In genomic region chr6:36863670-36864540, GRCh38 we compare ENCODE assay signal across 1 cellular context.
A peak's percentile ranks its signal among the peaks of the same experiment; 100 is the strongest.
TF ChIP-seq lines count a peak whose summit lies in the region.

No MANE protein-coding gene starts in this region.

TF ChIP-seq in K562, 482 proteins besides CTCF, POLR2A, EP300 and RAD21 (continues in another document):
- TF ChIP-seq CEBPB (tag; IDR thresholded peaks at IDR 0.05) (0 out of 2 replicates have a peak, but pooled peaks have one; percentile 18), HMG20A (CRISPR knock-in tag; conservative IDR thresholded peaks at IDR 0.05) (no peak), HOMEZ (CRISPR knock-in tag; IDR thresholded peaks at IDR 0.05) (no peak), HNRNPK (IDR thresholded peaks at IDR 0.05; ENCODE audit: low read depth, low read length, poor library complexity, severe bottlenecking) (no peak), NFRKB (IDR thresholded peaks at IDR 0.05; ENCODE audit: low read depth) (no peak), KDM1A (IDR thresholded peaks at IDR 0.05) (no peak), ZNF197 (CRISPR knock-in tag; IDR thresholded peaks at IDR 0.05; ENCODE audit: low read depth) (no peak), RCOR1 (IDR thresholded peaks at IDR 0.05; ENCODE audit: borderline replicate concordance in 1 of 2, low read depth in 2 of 2, low read length in 2 of 2) (no peak), ARID3B (CRISPR knock-in tag; IDR thresholded peaks at IDR 0.05; ENCODE audit: borderline replicate concordance) (no peak), ZNF232 (CRISPR knock-in tag; IDR thresholded peaks at IDR 0.05) (no peak), PHTF2 (CRISPR knock-in tag; IDR thresholded peaks at IDR 0.05) (no peak), RBM15 (IDR thresholded peaks at IDR 0.05; ENCODE audit: insufficient read depth, low read length) (no peak), FOXM1 (IDR thresholded peaks at IDR 0.05; ENCODE audit: low read depth) (no peak), FOXM1 (CRISPR knock-in tag; IDR thresholded peaks at IDR 0.05; ENCODE audit: low read depth) (no peak), MAZ (CRISPR knock-in tag; conservative IDR thresholded peaks at IDR 0.05 in 1 of 2, IDR thresholded peaks at IDR 0.05 in 1 of 2) (no peak), ARID2 (IDR thresholded peaks at IDR 0.05) (no peak), BDP1 (IDR thresholded peaks at IDR 0.05; ENCODE audit: insufficient read depth, insufficient read length) (no peak), BRCA1 (IDR thresholded peaks at IDR 0.05) (no peak), BRCA1 (CRISPR knock-in tag; IDR thresholded peaks at IDR 0.05) (no peak), SIX5 (IDR thresholded peaks at IDR 0.05; ENCODE audit: borderline replicate concordance in 1 of 2, insufficient read depth in 1 of 2, low read depth in 1 of 2, low read length in 2 of 2) (no peak), RBM34 (IDR thresholded peaks at IDR 0.05; ENCODE audit: borderline replicate concordance, insufficient read depth, low read length) (no peak), MBD2 (IDR thresholded peaks at IDR 0.05; ENCODE audit: borderline replicate concordance, low read depth) (no peak), HDAC8 (tag; IDR thresholded peaks at IDR 0.05) (no peak), SP1 (CRISPR knock-in tag; IDR thresholded peaks at IDR 0.05) (no peak), SMARCA5 (IDR thresholded peaks at IDR 0.05) (no peak), CBFA2T3 (IDR thresholded peaks at IDR 0.05) (peak; percentile 50), HEY1 (CRISPR knock-in tag; IDR thresholded peaks at IDR 0.05; ENCODE audit: borderline replicate concordance) (no peak), ELF2 (CRISPR knock-in tag; IDR thresholded peaks at IDR 0.05) (no peak), ZNF512 (tag; IDR thresholded peaks at IDR 0.05) (no peak), ZBTB43 (CRISPR knock-in tag; IDR thresholded peaks at IDR 0.05) (no peak), ATF7 (IDR thresholded peaks at IDR 0.05) (no peak), XRCC3 (IDR thresholded peaks at IDR 0.05) (no peak), FOXJ2 (tag; IDR thresholded peaks at IDR 0.05) (no peak), XRCC4 (IDR thresholded peaks at IDR 0.05; ENCODE audit: extremely low read depth, insufficient read depth, insufficient read length) (no peak), TAF15 (IDR thresholded peaks at IDR 0.05; ENCODE audit: low read depth, low read length) (no peak), ZNF766 (CRISPR knock-in tag; conservative IDR thresholded peaks at IDR 0.05) (0 out of 2 replicates have a peak, but pooled peaks have one; percentile 40), PHF8 (IDR thresholded peaks at IDR 0.05; ENCODE audit: borderline replicate concordance, low read length) (no peak), ZNF740 (CRISPR knock-in tag; IDR thresholded peaks at IDR 0.05) (peak; percentile 51; the same call in 1 of the 2 replicates), ZNF740 (tag; IDR thresholded peaks at IDR 0.05) (no peak), POLR3A (IDR thresholded peaks at IDR 0.05; ENCODE audit: borderline replicate concordance, extremely low read depth, insufficient read depth, insufficient read length) (no peak)
- TF ChIP-seq, protein P1, sequence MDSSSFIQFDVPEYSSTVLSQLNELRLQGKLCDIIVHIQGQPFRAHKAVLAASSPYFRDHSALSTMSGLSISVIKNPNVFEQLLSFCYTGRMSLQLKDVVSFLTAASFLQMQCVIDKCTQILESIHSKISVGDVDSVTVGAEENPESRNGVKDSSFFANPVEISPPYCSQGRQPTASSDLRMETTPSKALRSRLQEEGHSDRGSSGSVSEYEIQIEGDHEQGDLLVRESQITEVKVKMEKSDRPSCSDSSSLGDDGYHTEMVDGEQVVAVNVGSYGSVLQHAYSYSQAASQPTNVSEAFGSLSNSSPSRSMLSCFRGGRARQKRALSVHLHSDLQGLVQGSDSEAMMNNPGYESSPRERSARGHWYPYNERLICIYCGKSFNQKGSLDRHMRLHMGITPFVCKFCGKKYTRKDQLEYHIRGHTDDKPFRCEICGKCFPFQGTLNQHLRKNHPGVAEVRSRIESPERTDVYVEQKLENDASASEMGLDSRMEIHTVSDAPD (CRISPR knock-in tag; IDR thresholded peaks at IDR 0.05), result 0 out of 2 replicates have a peak, but pooled peaks have one; percentile 5
- TF ChIP-seq, protein P2, sequence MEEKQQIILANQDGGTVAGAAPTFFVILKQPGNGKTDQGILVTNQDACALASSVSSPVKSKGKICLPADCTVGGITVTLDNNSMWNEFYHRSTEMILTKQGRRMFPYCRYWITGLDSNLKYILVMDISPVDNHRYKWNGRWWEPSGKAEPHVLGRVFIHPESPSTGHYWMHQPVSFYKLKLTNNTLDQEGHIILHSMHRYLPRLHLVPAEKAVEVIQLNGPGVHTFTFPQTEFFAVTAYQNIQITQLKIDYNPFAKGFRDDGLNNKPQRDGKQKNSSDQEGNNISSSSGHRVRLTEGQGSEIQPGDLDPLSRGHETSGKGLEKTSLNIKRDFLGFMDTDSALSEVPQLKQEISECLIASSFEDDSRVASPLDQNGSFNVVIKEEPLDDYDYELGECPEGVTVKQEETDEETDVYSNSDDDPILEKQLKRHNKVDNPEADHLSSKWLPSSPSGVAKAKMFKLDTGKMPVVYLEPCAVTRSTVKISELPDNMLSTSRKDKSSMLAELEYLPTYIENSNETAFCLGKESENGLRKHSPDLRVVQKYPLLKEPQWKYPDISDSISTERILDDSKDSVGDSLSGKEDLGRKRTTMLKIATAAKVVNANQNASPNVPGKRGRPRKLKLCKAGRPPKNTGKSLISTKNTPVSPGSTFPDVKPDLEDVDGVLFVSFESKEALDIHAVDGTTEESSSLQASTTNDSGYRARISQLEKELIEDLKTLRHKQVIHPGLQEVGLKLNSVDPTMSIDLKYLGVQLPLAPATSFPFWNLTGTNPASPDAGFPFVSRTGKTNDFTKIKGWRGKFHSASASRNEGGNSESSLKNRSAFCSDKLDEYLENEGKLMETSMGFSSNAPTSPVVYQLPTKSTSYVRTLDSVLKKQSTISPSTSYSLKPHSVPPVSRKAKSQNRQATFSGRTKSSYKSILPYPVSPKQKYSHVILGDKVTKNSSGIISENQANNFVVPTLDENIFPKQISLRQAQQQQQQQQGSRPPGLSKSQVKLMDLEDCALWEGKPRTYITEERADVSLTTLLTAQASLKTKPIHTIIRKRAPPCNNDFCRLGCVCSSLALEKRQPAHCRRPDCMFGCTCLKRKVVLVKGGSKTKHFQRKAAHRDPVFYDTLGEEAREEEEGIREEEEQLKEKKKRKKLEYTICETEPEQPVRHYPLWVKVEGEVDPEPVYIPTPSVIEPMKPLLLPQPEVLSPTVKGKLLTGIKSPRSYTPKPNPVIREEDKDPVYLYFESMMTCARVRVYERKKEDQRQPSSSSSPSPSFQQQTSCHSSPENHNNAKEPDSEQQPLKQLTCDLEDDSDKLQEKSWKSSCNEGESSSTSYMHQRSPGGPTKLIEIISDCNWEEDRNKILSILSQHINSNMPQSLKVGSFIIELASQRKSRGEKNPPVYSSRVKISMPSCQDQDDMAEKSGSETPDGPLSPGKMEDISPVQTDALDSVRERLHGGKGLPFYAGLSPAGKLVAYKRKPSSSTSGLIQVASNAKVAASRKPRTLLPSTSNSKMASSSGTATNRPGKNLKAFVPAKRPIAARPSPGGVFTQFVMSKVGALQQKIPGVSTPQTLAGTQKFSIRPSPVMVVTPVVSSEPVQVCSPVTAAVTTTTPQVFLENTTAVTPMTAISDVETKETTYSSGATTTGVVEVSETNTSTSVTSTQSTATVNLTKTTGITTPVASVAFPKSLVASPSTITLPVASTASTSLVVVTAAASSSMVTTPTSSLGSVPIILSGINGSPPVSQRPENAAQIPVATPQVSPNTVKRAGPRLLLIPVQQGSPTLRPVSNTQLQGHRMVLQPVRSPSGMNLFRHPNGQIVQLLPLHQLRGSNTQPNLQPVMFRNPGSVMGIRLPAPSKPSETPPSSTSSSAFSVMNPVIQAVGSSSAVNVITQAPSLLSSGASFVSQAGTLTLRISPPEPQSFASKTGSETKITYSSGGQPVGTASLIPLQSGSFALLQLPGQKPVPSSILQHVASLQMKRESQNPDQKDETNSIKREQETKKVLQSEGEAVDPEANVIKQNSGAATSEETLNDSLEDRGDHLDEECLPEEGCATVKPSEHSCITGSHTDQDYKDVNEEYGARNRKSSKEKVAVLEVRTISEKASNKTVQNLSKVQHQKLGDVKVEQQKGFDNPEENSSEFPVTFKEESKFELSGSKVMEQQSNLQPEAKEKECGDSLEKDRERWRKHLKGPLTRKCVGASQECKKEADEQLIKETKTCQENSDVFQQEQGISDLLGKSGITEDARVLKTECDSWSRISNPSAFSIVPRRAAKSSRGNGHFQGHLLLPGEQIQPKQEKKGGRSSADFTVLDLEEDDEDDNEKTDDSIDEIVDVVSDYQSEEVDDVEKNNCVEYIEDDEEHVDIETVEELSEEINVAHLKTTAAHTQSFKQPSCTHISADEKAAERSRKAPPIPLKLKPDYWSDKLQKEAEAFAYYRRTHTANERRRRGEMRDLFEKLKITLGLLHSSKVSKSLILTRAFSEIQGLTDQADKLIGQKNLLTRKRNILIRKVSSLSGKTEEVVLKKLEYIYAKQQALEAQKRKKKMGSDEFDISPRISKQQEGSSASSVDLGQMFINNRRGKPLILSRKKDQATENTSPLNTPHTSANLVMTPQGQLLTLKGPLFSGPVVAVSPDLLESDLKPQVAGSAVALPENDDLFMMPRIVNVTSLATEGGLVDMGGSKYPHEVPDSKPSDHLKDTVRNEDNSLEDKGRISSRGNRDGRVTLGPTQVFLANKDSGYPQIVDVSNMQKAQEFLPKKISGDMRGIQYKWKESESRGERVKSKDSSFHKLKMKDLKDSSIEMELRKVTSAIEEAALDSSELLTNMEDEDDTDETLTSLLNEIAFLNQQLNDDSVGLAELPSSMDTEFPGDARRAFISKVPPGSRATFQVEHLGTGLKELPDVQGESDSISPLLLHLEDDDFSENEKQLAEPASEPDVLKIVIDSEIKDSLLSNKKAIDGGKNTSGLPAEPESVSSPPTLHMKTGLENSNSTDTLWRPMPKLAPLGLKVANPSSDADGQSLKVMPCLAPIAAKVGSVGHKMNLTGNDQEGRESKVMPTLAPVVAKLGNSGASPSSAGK (IDR thresholded peaks at IDR 0.05), result no peak
- TF ChIP-seq, protein P3, sequence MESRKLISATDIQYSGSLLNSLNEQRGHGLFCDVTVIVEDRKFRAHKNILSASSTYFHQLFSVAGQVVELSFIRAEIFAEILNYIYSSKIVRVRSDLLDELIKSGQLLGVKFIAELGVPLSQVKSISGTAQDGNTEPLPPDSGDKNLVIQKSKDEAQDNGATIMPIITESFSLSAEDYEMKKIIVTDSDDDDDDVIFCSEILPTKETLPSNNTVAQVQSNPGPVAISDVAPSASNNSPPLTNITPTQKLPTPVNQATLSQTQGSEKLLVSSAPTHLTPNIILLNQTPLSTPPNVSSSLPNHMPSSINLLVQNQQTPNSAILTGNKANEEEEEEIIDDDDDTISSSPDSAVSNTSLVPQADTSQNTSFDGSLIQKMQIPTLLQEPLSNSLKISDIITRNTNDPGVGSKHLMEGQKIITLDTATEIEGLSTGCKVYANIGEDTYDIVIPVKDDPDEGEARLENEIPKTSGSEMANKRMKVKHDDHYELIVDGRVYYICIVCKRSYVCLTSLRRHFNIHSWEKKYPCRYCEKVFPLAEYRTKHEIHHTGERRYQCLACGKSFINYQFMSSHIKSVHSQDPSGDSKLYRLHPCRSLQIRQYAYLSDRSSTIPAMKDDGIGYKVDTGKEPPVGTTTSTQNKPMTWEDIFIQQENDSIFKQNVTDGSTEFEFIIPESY (CRISPR knock-in tag; IDR thresholded peaks at IDR 0.05), result no peak
